ENCODE assay signal across 20 cellular contexts in the genomic region with DNA sequence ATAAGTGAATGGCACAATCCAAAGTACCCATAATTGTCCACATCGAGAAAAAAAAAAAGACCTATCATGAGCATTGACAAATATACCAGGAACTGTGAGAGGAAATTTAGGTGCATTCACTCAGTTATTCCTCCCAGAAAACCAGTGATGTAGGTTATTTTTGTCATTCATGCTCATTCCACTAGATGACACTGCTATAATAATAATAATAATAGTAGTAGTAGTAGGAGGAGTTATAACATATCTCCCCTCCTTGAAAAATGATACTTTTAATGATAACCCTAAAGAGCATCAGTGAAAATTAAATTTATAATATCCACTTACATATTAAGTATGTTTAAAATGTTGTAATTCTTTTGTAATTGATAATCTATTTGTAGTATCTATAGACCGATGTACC.
DNase-seq lines count a peak whose midpoint lies in the region; ATAC-seq and TF ChIP-seq lines count a peak whose summit lies in the region.
"Had no signal": no experiment of that assay in that cellular context is flagged by ENCODE, and none has a peak within 500 bp of the region (broad histone marks: within the 10 kb centered on the region; RNA-seq: fewer than 3 reads in every experiment).

No MANE protein-coding gene starts in this region.

- ATAC-seq in Panc1 = no peak

- BruUV-seq in Panc1 (replicated peaks; lab: Mats Ljungman, UMichigan) = no TSS peak

- TF ChIP-seq CTCF in Panc1 (IDR thresholded peaks at IDR 0.05) (peak; percentile 10; the same call in 1 of the 2 replicates), chondrocyte (IDR thresholded peaks at IDR 0.05) (peak; percentile 74), colonic mucosa (IDR thresholded peaks at IDR 0.05) (no peak)

- H3K27me3 ChIP-seq in Panc1 (ENCODE audit: control insufficient read depth, insufficient read depth, low read length) = no peaks in the 10 kb centered on the region
- no peaks in the 10 kb centered on the region for H3K27me3 ChIP-seq in colonic mucosa
- H3K27me3 ChIP-seq: SJCRH30 had no signal

- H3K27ac Mint-ChIP-seq in chondrocyte (ENCODE audit: unreplicated experiment) = no peak overlapping the region
- H3K27ac Mint-ChIP-seq: CD4-positive, alpha-beta memory T cell had no signal

- no peak overlapping the region for H3K27ac ChIP-seq in Panc1 (ENCODE audit: low read length)
- no peak overlapping the region for H3K27ac ChIP-seq in colonic mucosa
- H3K27ac ChIP-seq: 22Rv1, SJCRH30 had no signal

- in situ Hi-C loops in Panc1 (cut with HindIII; ENCODE audit: low pct_unique_long_range_greater_than_20kb, low sequenced_read_pairs) = no loop called here

- H3K4me3 ChIP-seq in Panc1 (ENCODE audit: low read depth in 2 of 2, low read length in 2 of 2) (no peak overlapping the region), colonic mucosa (no peak overlapping the region)
- H3K4me3 ChIP-seq: SJCRH30 had no signal

- H3K4me1 Mint-ChIP-seq in chondrocyte (ENCODE audit: low read depth) = no peaks in the 10 kb centered on the region
- H3K4me1 Mint-ChIP-seq: CD4-positive, alpha-beta memory T cell had no signal

- H3K36me3 ChIP-seq in Panc1 (ENCODE audit: control insufficient read depth, insufficient read depth, low read length) (no peaks in the 10 kb centered on the region), colonic mucosa (no peaks in the 10 kb centered on the region)
- H3K36me3 ChIP-seq: SJCRH30 had no signal

- no peaks in the 10 kb centered on the region for H3K27me3 Mint-ChIP-seq in chondrocyte (ENCODE audit: low read depth)
- H3K27me3 Mint-ChIP-seq: CD4-positive, alpha-beta memory T cell had no signal

- CTCF ChIA-PET in Panc1 (lab: Charles Lee) = no interaction called here

- POLR2A ChIA-PET in Panc1 (lab: Charles Lee) = no interaction called here

- H3K4me1 ChIP-seq in Panc1 (ENCODE audit: control insufficient read depth, insufficient read depth, low read length) = no peaks in the 10 kb centered on the region
- no peaks in the 10 kb centered on the region for H3K4me1 ChIP-seq in colonic mucosa
- H3K4me1 ChIP-seq: SJCRH30 had no signal

- DNase-seq in NCI-H82 (lab: John Stamatoyannopoulos, UW) = peak; percentile 10
- no peak for DNase-seq in NCI-H82 treated with DMSO at 0.1 percent for 48 hours (lab: John Stamatoyannopoulos, UW; ENCODE audit: unreplicated experiment)
- DNase-seq in Panc1 (ENCODE audit: low read depth, low spot score) = no peak
- no peak for DNase-seq in chondrocyte (ENCODE audit: low spot score)
- DNase-seq in stimulated activated CD4-positive, alpha-beta T cell treated with anti-CD3 and anti-CD28 coated beads, Interleukin-15, amount 100 ng/mL, for 24 hours = no peak
- no peak for DNase-seq in colonic mucosa
- DNase-seq in SKM-1 (lab: John Stamatoyannopoulos, UW; ENCODE audit: unreplicated experiment) = no peak
- DNase-seq in NCI-H1930 (lab: John Stamatoyannopoulos, UW) = no peak
- DNase-seq: Calu3; CD4-positive, alpha-beta memory T cell; DMS53; EL; KBM-7; MV-4-11; NCI-H187 treated with DMSO at 0.1 percent for 48 hours; NCI-H526; RPMI8226; SJCRH30; SW 1271 had no signal

- H3K36me3 Mint-ChIP-seq in chondrocyte (ENCODE audit: low read depth) = no peaks in the 10 kb centered on the region
- H3K36me3 Mint-ChIP-seq: CD4-positive, alpha-beta memory T cell had no signal

- H3K9me3 Mint-ChIP-seq in chondrocyte (ENCODE audit: low read depth) = no peaks in the 10 kb centered on the region

- no peak overlapping the region for H3K4me3 Mint-ChIP-seq in chondrocyte (ENCODE audit: unreplicated experiment)
- H3K4me3 Mint-ChIP-seq: CD4-positive, alpha-beta memory T cell had no signal

- H3K9ac ChIP-seq in colonic mucosa (ENCODE audit: low read depth in 2 of 2, low read length in 2 of 2) = no peak overlapping the region

- H3K9me3 ChIP-seq in Panc1 (ENCODE audit: control insufficient read depth, insufficient read depth, low read depth, low read length) (no peaks in the 10 kb centered on the region), colonic mucosa (no peaks in the 10 kb centered on the region)
- H3K9me3 ChIP-seq: SJCRH30 had no signal

- intact Hi-C loops in Panc1 (cut with micrococcal nuclease; ENCODE audit: unreplicated experiment) (no loop called here), colonic mucosa (cut with DNase I) (no loop called here)
